ENCODE assay signal across 1 cellular context in genomic region chr1:233025156-233025555, GRCh38.
TF ChIP-seq lines count a peak whose summit lies in the region.

No MANE protein-coding gene starts in this region.

TF ChIP-seq in GM23338, 12 proteins besides CTCF, POLR2A, EP300 and RAD21 (continued from another document):
- TF ChIP-seq, protein P1, sequence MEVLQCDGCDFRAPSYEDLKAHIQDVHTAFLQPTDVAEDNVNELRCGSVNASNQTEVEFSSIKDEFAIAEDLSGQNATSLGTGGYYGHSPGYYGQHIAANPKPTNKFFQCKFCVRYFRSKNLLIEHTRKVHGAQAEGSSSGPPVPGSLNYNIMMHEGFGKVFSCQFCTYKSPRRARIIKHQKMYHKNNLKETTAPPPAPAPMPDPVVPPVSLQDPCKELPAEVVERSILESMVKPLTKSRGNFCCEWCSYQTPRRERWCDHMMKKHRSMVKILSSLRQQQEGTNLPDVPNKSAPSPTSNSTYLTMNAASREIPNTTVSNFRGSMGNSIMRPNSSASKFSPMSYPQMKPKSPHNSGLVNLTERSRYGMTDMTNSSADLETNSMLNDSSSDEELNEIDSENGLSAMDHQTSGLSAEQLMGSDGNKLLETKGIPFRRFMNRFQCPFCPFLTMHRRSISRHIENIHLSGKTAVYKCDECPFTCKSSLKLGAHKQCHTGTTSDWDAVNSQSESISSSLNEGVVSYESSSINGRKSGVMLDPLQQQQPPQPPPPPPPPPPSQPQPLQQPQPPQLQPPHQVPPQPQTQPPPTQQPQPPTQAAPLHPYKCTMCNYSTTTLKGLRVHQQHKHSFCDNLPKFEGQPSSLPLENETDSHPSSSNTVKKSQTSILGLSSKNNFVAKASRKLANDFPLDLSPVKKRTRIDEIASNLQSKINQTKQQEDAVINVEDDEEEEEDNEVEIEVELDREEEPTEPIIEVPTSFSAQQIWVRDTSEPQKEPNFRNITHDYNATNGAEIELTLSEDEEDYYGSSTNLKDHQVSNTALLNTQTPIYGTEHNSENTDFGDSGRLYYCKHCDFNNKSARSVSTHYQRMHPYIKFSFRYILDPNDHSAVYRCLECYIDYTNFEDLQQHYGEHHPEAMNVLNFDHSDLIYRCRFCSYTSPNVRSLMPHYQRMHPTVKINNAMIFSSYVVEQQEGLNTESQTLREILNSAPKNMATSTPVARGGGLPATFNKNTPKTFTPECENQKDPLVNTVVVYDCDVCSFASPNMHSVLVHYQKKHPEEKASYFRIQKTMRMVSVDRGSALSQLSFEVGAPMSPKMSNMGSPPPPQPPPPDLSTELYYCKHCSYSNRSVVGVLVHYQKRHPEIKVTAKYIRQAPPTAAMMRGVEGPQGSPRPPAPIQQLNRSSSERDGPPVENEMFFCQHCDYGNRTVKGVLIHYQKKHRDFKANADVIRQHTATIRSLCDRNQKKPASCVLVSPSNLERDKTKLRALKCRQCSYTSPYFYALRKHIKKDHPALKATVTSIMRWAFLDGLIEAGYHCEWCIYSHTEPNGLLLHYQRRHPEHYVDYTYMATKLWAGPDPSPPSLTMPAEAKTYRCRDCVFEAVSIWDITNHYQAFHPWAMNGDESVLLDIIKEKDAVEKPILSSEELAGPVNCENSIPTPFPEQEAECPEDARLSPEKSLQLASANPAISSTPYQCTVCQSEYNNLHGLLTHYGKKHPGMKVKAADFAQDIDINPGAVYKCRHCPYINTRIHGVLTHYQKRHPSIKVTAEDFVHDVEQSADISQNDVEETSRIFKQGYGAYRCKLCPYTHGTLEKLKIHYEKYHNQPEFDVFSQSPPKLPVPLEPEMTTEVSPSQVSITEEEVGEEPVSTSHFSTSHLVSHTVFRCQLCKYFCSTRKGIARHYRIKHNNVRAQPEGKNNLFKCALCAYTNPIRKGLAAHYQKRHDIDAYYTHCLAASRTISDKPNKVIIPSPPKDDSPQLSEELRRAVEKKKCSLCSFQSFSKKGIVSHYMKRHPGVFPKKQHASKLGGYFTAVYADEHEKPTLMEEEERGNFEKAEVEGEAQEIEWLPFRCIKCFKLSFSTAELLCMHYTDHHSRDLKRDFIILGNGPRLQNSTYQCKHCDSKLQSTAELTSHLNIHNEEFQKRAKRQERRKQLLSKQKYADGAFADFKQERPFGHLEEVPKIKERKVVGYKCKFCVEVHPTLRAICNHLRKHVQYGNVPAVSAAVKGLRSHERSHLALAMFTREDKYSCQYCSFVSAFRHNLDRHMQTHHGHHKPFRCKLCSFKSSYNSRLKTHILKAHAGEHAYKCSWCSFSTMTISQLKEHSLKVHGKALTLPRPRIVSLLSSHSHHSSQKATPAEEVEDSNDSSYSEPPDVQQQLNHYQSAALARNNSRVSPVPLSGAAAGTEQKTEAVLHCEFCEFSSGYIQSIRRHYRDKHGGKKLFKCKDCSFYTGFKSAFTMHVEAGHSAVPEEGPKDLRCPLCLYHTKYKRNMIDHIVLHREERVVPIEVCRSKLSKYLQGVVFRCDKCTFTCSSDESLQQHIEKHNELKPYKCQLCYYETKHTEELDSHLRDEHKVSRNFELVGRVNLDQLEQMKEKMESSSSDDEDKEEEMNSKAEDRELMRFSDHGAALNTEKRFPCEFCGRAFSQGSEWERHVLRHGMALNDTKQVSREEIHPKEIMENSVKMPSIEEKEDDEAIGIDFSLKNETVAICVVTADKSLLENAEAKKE (CRISPR knock-in tag; IDR thresholded peaks at IDR 0.05), result no peak
- TF ChIP-seq JUNB (IDR thresholded peaks at IDR 0.05; ENCODE audit: unreplicated experiment), result no peak
- TF ChIP-seq STAT1 (IDR thresholded peaks at IDR 0.05; ENCODE audit: unreplicated experiment), result no peak
- TF ChIP-seq POLR2AphosphoS5 (IDR thresholded peaks at IDR 0.05; ENCODE audit: low read depth), result no peak
- TF ChIP-seq ZNF331 (CRISPR knock-in tag; IDR thresholded peaks at IDR 0.05; ENCODE audit: low read depth), result no peak
- TF ChIP-seq ETS1 (IDR thresholded peaks at IDR 0.05), result no peak
- TF ChIP-seq EZH2phosphoT487 (IDR thresholded peaks at IDR 0.05; ENCODE audit: unreplicated experiment), result no peak
- TF ChIP-seq CREB1 (CRISPR knock-in tag; IDR thresholded peaks at IDR 0.05; ENCODE audit: low read depth), result no peak
- no peak for TF ChIP-seq NANOG (IDR thresholded peaks at IDR 0.05; ENCODE audit: borderline replicate concordance)
